In the genomic region with DNA sequence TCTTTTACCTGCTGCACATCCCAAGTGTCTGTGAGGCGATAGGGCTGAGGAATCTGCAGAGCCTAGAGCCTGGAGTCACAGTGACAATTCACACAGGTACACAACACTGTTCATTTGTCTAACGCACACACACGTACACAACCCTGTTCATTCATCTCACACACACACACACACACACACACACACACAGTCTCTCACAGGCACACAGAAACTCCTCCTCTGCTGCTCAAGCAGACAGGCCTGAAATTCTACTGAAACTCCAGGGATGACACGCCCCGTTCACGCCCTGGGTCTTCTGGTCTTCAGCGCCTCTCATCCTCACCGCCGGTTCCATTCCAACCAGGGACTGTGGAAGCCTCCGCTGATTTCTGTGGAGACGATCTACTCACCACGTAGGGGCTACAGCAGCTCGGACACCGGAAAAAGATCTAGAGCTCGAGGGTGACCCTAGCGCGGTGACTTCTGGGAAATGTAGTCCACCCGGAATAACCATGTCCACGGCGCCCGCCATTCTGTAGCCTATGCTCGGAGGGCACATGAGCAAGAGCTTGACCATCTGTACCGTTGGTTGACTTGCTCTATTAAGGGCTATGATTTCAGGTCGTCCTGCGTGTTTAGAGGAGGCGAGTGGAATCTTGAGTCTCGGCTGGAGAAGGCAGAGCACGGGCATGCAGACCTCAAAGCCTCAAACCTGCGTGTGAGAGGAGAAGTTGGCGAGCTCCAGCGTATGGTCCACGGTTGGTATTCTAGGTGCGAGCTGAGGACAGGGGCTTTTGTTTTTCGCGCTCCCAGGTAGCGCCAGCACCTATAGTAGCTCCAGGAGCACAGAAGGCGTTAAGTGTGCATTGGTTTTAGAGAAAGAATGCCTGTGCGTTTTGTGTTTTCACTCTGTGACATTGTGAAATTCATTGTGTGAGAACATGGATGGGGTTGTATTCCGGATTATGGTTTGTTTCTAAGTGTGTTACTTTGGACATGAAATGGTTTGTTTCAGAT, we compare ENCODE assay signal across 8 cellular contexts. TPM values are rescaled to one million over a fixed set of nuclear protein-coding genes. Genes with fewer than 3 reads are reported as not detected.
DNase-seq lines count a peak whose midpoint lies in the region; ATAC-seq and TF ChIP-seq lines count a peak whose summit lies in the region.

No MANE protein-coding gene starts in this region.

- no peaks in the 10 kb centered on the region for H3K4me1 ChIP-seq in Panc1 (ENCODE audit: control insufficient read depth, insufficient read depth, low read length)

- intact Hi-C loops in Panc1 (cut with micrococcal nuclease; ENCODE audit: unreplicated experiment): no loop called here
- intact Hi-C loops in natural killer cell (cut with micrococcal nuclease): no loop called here

- peak overlapping the region; percentile 97 for H3K4me3 Mint-ChIP-seq in natural killer cell

- H3K27ac ChIP-seq in Panc1 (ENCODE audit: low read length): peak overlapping the region; percentile 79

- in situ Hi-C loops in G401 (cut with HindIII; ENCODE audit: low sequenced_read_pairs): no loop called here
- in situ Hi-C loops in Panc1 (cut with HindIII; ENCODE audit: low pct_unique_long_range_greater_than_20kb, low sequenced_read_pairs): no loop called here

- peaks cover 50% of the 10 kb centered on the region for H3K36me3 Mint-ChIP-seq in natural killer cell

- H3K27ac Mint-ChIP-seq in natural killer cell: peak overlapping the region; percentile 72 to 93

- H3K27me3 Mint-ChIP-seq in natural killer cell (ENCODE audit: low read depth in 2 of 2): no peaks in the 10 kb centered on the region

- peaks cover 14 to 21% of the 10 kb centered on the region in 2 donors for H3K9me3 Mint-ChIP-seq in natural killer cell

- H3K4me1 Mint-ChIP-seq in natural killer cell: peaks cover 22 to 24% of the 10 kb centered on the region in 2 donors

- POLR2A ChIA-PET in Panc1 (lab: Charles Lee): no interaction called here

- H3K9me3 ChIP-seq in Panc1 (ENCODE audit: control insufficient read depth, insufficient read depth, low read depth, low read length): peaks cover 8% of the 10 kb centered on the region; the same call in 1 of the 2 replicates

- no peak for TF ChIP-seq CTCF in Panc1 (IDR thresholded peaks at IDR 0.05)
- no peak for TF ChIP-seq CTCF in fibroblast of villous mesenchyme (IDR thresholded peaks at IDR 0.05; ENCODE audit: insufficient read depth, low read depth, low read length)
- TF ChIP-seq CTCF in natural killer cell (IDR thresholded peaks at IDR 0.05): no peak

- ATAC-seq in HG02852 (IDR thresholded peaks at IDR 0.05; ENCODE audit: unreplicated experiment): peak; percentile 70
- peak; percentile 98 for ATAC-seq in Panc1
- peak; percentile 78 to 98 (median 98) for ATAC-seq in natural killer cell

- H3K27me3 ChIP-seq in Panc1 (ENCODE audit: control insufficient read depth, insufficient read depth, low read length): no peaks in the 10 kb centered on the region

- peak overlapping the region; percentile 65 to 66 for H3K4me3 ChIP-seq in Panc1 (ENCODE audit: low read depth in 2 of 2, low read length in 2 of 2)
- H3K4me3 ChIP-seq in fibroblast of villous mesenchyme (ENCODE audit: low read depth, low read length): peak overlapping the region; percentile 77

- CTCF ChIA-PET in Panc1 (lab: Charles Lee): no interaction called here

- BruUV-seq in Panc1 (replicated peaks; lab: Mats Ljungman, UMichigan): TSS peak; percentile 87

- no peaks in the 10 kb centered on the region for H3K36me3 ChIP-seq in Panc1 (ENCODE audit: control insufficient read depth, insufficient read depth, low read length)

- DNase-seq in G401 (ENCODE audit: low spot score) (peak; percentile 92), Panc1 (ENCODE audit: low read depth, low spot score) (peak; percentile 25), fibroblast of villous mesenchyme (ENCODE audit: low read depth) (peak; percentile 90), natural killer cell (peak; percentile 57), DMS 273 treated with DMSO at 0.1 percent for 48 hours (lab: John Stamatoyannopoulos, UW) (no peak)
- peak; percentile 44 for DNase-seq in activated effector memory CD4-positive, alpha-beta T cell treated with Interleukin-2 at 50 U/mL for 16 hours
- DNase-seq in stimulated activated CD8-positive, alpha-beta memory T cell treated with anti-CD3 and anti-CD28 coated beads, Interleukin-7, amount 100 ng/mL, for 48 hours (ENCODE audit: extremely low read depth in 1 of 2, low read depth in 1 of 2): peak; percentile 26 to 63

RNA-seq across cellular contexts. Expression of gene ZNF404, which starts 17.9 kb away (rescaled TPM):
- not detected in 2 replicates for total RNA-seq in G401 (2014; rRNA removed; shearing (Covaris generic))
- total RNA-seq in Panc1 (2021; ENCODE audit: unreplicated experiment) (2.4 TPM), fibroblast of villous mesenchyme (0.97 and 3.0 TPM in 2 replicates), natural killer cell (1 to 10 TPM; 1.3 to 3.1 (median 1.4) TPM)
- polyA plus RNA-seq in Panc1 (2012; ENCODE audit: insufficient read length): 2.5 TPM

RNA-seq across cellular contexts. Expression of gene ZNF45, which starts 33.4 kb away (rescaled TPM):
- 21.8 and 35.1 TPM in 2 replicates for total RNA-seq in G401 (2014; rRNA removed; shearing (Covaris generic))
- total RNA-seq in Panc1 (2021; ENCODE audit: unreplicated experiment): 10.7 TPM
- polyA plus RNA-seq in Panc1 (2012; ENCODE audit: insufficient read length): 4.6 TPM
- 18.4 and 25.5 TPM in 2 replicates for total RNA-seq in fibroblast of villous mesenchyme
- 10 to 100 TPM; 10.6 to 24.3 (median 14.5) TPM for total RNA-seq in natural killer cell

RNA-seq across cellular contexts. Expression of gene ZNF221, which starts 49.3 kb away (rescaled TPM):
- total RNA-seq in G401 (2014; rRNA removed; shearing (Covaris generic)): 0.61 and 1.0 TPM in 2 replicates
- total RNA-seq in Panc1 (2021; ENCODE audit: unreplicated experiment) (2.8 TPM), fibroblast of villous mesenchyme (7.4 and 10.4 TPM in 2 replicates), natural killer cell (1 to 10 TPM; 1.9 to 2.7 (median 2.2) TPM)
- 1.4 TPM for polyA plus RNA-seq in Panc1 (2012; ENCODE audit: insufficient read length)
